ENCODE assay signal across 9 cellular contexts in genomic region chr19:46081928-46082727, GRCh38. TPM values are rescaled to one million over a fixed set of nuclear protein-coding genes. Genes with fewer than 3 reads are reported as not detected.
A peak's percentile ranks its signal among the peaks of the same experiment; 100 is the strongest.
DNase-seq lines count a peak whose midpoint lies in the region; ATAC-seq and TF ChIP-seq lines count a peak whose summit lies in the region.
"Had no signal": no experiment of that assay in that cellular context is flagged by ENCODE, and none has a peak within 500 bp of the region (broad histone marks: within the 10 kb centered on the region; RNA-seq: fewer than 3 reads in every experiment).

No MANE protein-coding gene starts in this region.

- peaks cover 7 to 18% of the 10 kb centered on the region in 2 donors for H3K9me3 ChIP-seq in breast epithelium
- H3K9me3 ChIP-seq in liver (ENCODE audit: control insufficient read depth in 4 of 4, low read length in 3 of 4) = peaks cover 0 to 2% (median 0%) of the 10 kb centered on the region in 4 donors

- intact Hi-C loops in breast epithelium (cut with DNase I; ENCODE audit: low total_unique reads) = loop anchor here (1.0 kb wide), 1 partner anchor 108 kb away; no protein-coding TSS in a partner anchor

- DNase-seq in Caki2 (ENCODE audit: low read depth) = peak; percentile 55
- DNase-seq in H7 = peak; percentile 71
- peak; percentile 64 for DNase-seq in NCI-H748 (lab: John Stamatoyannopoulos, UW; ENCODE audit: unreplicated experiment)
- DNase-seq in breast epithelium (ENCODE audit: low spot score in 2 of 2) = no peak
- no peak for DNase-seq in T-helper 9 cell
- DNase-seq: naive B cell had no signal

- TF ChIP-seq POLR2A in breast epithelium (IDR thresholded peaks at IDR 0.05) = no peak

- WGBS in liver = 46% methylated on average over 4 of the region's 4 CpGs

- no peak overlapping the region for H3K4me3 ChIP-seq in H7 (ENCODE audit: insufficient read depth, low read depth, low read length)
- H3K4me3 ChIP-seq in breast epithelium = no peak overlapping the region
- no peak overlapping the region for H3K4me3 ChIP-seq in liver (ENCODE audit: low read depth in 1 of 3, low read length in 3 of 3)

- peak; percentile 82 to 89 for TF ChIP-seq RAD21 in liver (IDR thresholded peaks at IDR 0.05)

- H3K4me1 ChIP-seq in breast epithelium (no peaks in the 10 kb centered on the region), liver (ENCODE audit: control insufficient read depth in 4 of 4, insufficient read depth in 4 of 4, low read length in 3 of 4) (peaks cover 0 to 8% (median 5%) of the 10 kb centered on the region in 4 donors)

- peaks cover 3% of the 10 kb centered on the region for H3K27me3 ChIP-seq in H7 (ENCODE audit: control insufficient read depth, insufficient read depth, low read length)
- peaks cover 2 to 6% of the 10 kb centered on the region in 2 donors for H3K27me3 ChIP-seq in breast epithelium
- H3K27me3 ChIP-seq in liver (ENCODE audit: control insufficient read depth in 4 of 4, insufficient read depth in 4 of 4, low read length in 3 of 4) = peaks cover 0 to 7% (median 1%) of the 10 kb centered on the region in 4 donors

- no peaks in the 10 kb centered on the region for H3K36me3 ChIP-seq in H7 (replicated peaks; ENCODE audit: control insufficient read depth, insufficient read depth, low read length)
- H3K36me3 ChIP-seq in breast epithelium = no peaks in the 10 kb centered on the region
- no peaks in the 10 kb centered on the region for H3K36me3 ChIP-seq in liver (ENCODE audit: control insufficient read depth in 4 of 4, insufficient read depth in 3 of 4, low read depth in 1 of 4, low read length in 3 of 4)

- TF ChIP-seq CTCF in breast epithelium (IDR thresholded peaks at IDR 0.05) (peak; percentile 55 to 88 (median 76)), liver (IDR thresholded peaks at IDR 0.05; ENCODE audit: low read depth, low read length, missing input control) (peak; percentile 75)

- no peak overlapping the region for H3K27ac ChIP-seq in breast epithelium
- H3K27ac ChIP-seq in liver (ENCODE audit: low read depth in 1 of 2, low read length in 2 of 2) = no peak overlapping the region

- ATAC-seq in HG02938 (IDR thresholded peaks at IDR 0.05; ENCODE audit: unreplicated experiment) = no peak
- ATAC-seq in HG02870 (IDR thresholded peaks at IDR 0.05; ENCODE audit: unreplicated experiment) = no peak

- in situ Hi-C loops in Caki2 (cut with HindIII; ENCODE audit: low pct_unique_long_range_greater_than_20kb, low sequenced_read_pairs) = no loop called here

- H3K9ac ChIP-seq in liver (ENCODE audit: low read depth in 1 of 2, low read length in 2 of 2) = no peak overlapping the region

TF ChIP-seq in liver, 16 proteins besides CTCF, POLR2A, EP300 and RAD21:
- peak in 1 of 2 donors; percentile 25 for TF ChIP-seq HNF4A (conservative IDR thresholded peaks at IDR 0.05)
- TF ChIP-seq ATF3 (IDR thresholded peaks at IDR 0.05) = no peak
- TF ChIP-seq EGR1 (IDR thresholded peaks at IDR 0.05; ENCODE audit: low read depth in 2 of 2) = no peak

RNA-seq across cellular contexts. Expression of gene IGFL4, which starts 41.3 kb away (rescaled TPM):
- not detected in 2 replicates for total RNA-seq in Caki2 (2014; rRNA removed; shearing (Covaris generic); ENCODE audit: low replicate concordance)
- 0.11 TPM in 1 of 2 replicates, not detected in the other for total RNA-seq in H7 (2014; rRNA removed; shearing (Covaris generic))
- total RNA-seq in breast epithelium (not detected), liver (not detected)
- not detected for polyA plus RNA-seq in liver

RNA-seq across cellular contexts. Expression of gene IGFL3, which starts 42.4 kb away (rescaled TPM):
- not detected in 2 replicates for total RNA-seq in Caki2 (2014; rRNA removed; shearing (Covaris generic); ENCODE audit: low replicate concordance)
- total RNA-seq in H7 (2014; rRNA removed; shearing (Covaris generic)) = not detected in 2 replicates
- total RNA-seq in breast epithelium = not detected
- total RNA-seq in liver = not detected
- polyA plus RNA-seq in liver = not detected

RNA-seq across cellular contexts. Expression of gene PGLYRP1, which starts 59.3 kb away (rescaled TPM):
- total RNA-seq in Caki2 (2014; rRNA removed; shearing (Covaris generic); ENCODE audit: low replicate concordance) = not detected in 2 replicates
- not detected in 2 replicates for total RNA-seq in H7 (2014; rRNA removed; shearing (Covaris generic))
- total RNA-seq in breast epithelium (not detected), liver (10 to 100 TPM in 1 of 2 donors, under 1 TPM in 1; 0.25 to 13.9 TPM)
- polyA plus RNA-seq in liver = 1 to 10 TPM in 1 of 2 donors, under 1 TPM in 1; 0.31 to 1.2 TPM

Comparison
In these comparisons a context has a peak if more than half of its experiments do, and no peak if none do; other contexts are left out.
1. DNase-seq: peak in Caki2 (single experiment), H7 (single experiment) and NCI-H748 (single experiment); none in breast epithelium (0 of 2) and T-helper 9 cell (single experiment).